Comparison of ENCODE assay signal across 8 cellular contexts in genomic region chr12:53048033-53048779, GRCh38. TPM values are rescaled to one million over a fixed set of nuclear protein-coding genes. Genes with fewer than 3 reads are reported as not detected.
A peak's percentile ranks its signal among the peaks of the same experiment; 100 is the strongest.
DNase-seq lines count a peak whose midpoint lies in the region; ATAC-seq and TF ChIP-seq lines count a peak whose summit lies in the region.

No MANE protein-coding gene starts in this region.

- H3K4me3 ChIP-seq in BLaER1 (peak overlapping the region; percentile 77), cardiac muscle cell (no peak overlapping the region)

- H3K27ac ChIP-seq in BLaER1 = peak overlapping the region; percentile 85
- peak overlapping the region; percentile 97 for H3K27ac ChIP-seq in cardiac muscle cell

- H3K9ac ChIP-seq in BLaER1 = peak overlapping the region; percentile 84

- no peak for ATAC-seq in activated T-helper 17 cell treated with anti-CD3 and anti-CD28 coated beads, Interleukin-2, amount 50 U/mL, for 72 hours (replicated peaks)
- ATAC-seq in GM21529 (IDR thresholded peaks at IDR 0.05; ENCODE audit: unreplicated experiment) (no peak), HG02884 (IDR thresholded peaks at IDR 0.05; ENCODE audit: unreplicated experiment) (no peak), HG03135 (IDR thresholded peaks at IDR 0.05; ENCODE audit: unreplicated experiment) (no peak)

- H3K4me1 Mint-ChIP-seq in activated T-helper 17 cell treated with anti-CD3 and anti-CD28 coated beads, Interleukin-2, amount 50 U/mL, for 72 hours = peaks cover 13% of the 10 kb centered on the region

- H4K20me1 ChIP-seq in BLaER1 = no peaks in the 10 kb centered on the region

- H3K4me3 Mint-ChIP-seq in activated T-helper 17 cell treated with anti-CD3 and anti-CD28 coated beads, Interleukin-2, amount 50 U/mL, for 72 hours = peak overlapping the region; percentile 53

- H3K4me1 ChIP-seq in BLaER1 = peaks cover 44% of the 10 kb centered on the region
- H3K4me1 ChIP-seq in cardiac muscle cell (ENCODE audit: low read depth) = peaks cover 25% of the 10 kb centered on the region

- H3K4me2 ChIP-seq in BLaER1 = peak overlapping the region; percentile 89

- intact Hi-C loops in posterior cingulate gyrus (cut with DNase I) = no loop called here

- TF ChIP-seq CTCF in cardiac muscle cell (IDR thresholded peaks at IDR 0.05; ENCODE audit: low read depth, low read length) = no peak

- DNase-seq in HT-29 (ENCODE audit: low spot score) (peak; percentile 79), cardiac muscle cell (ENCODE audit: low read depth in 1 of 2, low spot score in 1 of 2) (no peak), posterior cingulate gyrus (peak in 8 of 10 donors; percentile 56 to 94 (median 65))

- H3K27me3 ChIP-seq in BLaER1 (no peaks in the 10 kb centered on the region), cardiac muscle cell (no peaks in the 10 kb centered on the region)

- H3K27me3 Mint-ChIP-seq in activated T-helper 17 cell treated with anti-CD3 and anti-CD28 coated beads, Interleukin-2, amount 50 U/mL, for 72 hours = no peaks in the 10 kb centered on the region

- H3K9me3 ChIP-seq in BLaER1 (no peaks in the 10 kb centered on the region), cardiac muscle cell (ENCODE audit: low read depth) (no peaks in the 10 kb centered on the region)

- H3K36me3 ChIP-seq in BLaER1 (peaks cover 5% of the 10 kb centered on the region; the same call in 1 of the 2 replicates), cardiac muscle cell (no peaks in the 10 kb centered on the region)

- H3K9me3 Mint-ChIP-seq in activated T-helper 17 cell treated with anti-CD3 and anti-CD28 coated beads, Interleukin-2, amount 50 U/mL, for 72 hours = no peaks in the 10 kb centered on the region

- no peaks in the 10 kb centered on the region for H3K36me3 Mint-ChIP-seq in activated T-helper 17 cell treated with anti-CD3 and anti-CD28 coated beads, Interleukin-2, amount 50 U/mL, for 72 hours (ENCODE audit: low read depth)

- H3K27ac Mint-ChIP-seq in activated T-helper 17 cell treated with anti-CD3 and anti-CD28 coated beads, Interleukin-2, amount 50 U/mL, for 72 hours = peak overlapping the region; percentile 61

RNA-seq across cellular contexts. Expression of gene TNS2, which starts 1.7 kb away (rescaled TPM):
- 57.7 and 71.9 TPM in 2 replicates for total RNA-seq in HT-29 (2014; rRNA removed; shearing (Covaris generic))
- 1 to 10 TPM in 1 of 2 donors, under 1 TPM in 1; 0.69 to 4.6 TPM for total RNA-seq in activated T-helper 17 cell treated with anti-CD3 and anti-CD28 coated beads, Interleukin-2, amount 50 U/mL, for 72 hours
- 3.9 and 4.5 TPM in 2 replicates for total RNA-seq in cardiac muscle cell
- 2.2 and 5.1 TPM in 2 replicates for polyA plus RNA-seq in cardiac muscle cell

RNA-seq across cellular contexts. Expression of gene SPRYD3, which starts 31.0 kb away (rescaled TPM):
- 27.4 and 29.0 TPM in 2 replicates for total RNA-seq in HT-29 (2014; rRNA removed; shearing (Covaris generic))
- 10 to 100 TPM; 25.4 to 28.8 TPM for total RNA-seq in activated T-helper 17 cell treated with anti-CD3 and anti-CD28 coated beads, Interleukin-2, amount 50 U/mL, for 72 hours
- total RNA-seq in cardiac muscle cell = 14.8 and 15.8 TPM in 2 replicates
- 17.6 and 19.4 TPM in 2 replicates for polyA plus RNA-seq in cardiac muscle cell

RNA-seq across cellular contexts. Expression of gene EIF4B, which starts 42.0 kb away (rescaled TPM):
- total RNA-seq in HT-29 (2014; rRNA removed; shearing (Covaris generic)) = 401 and 417 TPM in 2 replicates
- total RNA-seq in activated T-helper 17 cell treated with anti-CD3 and anti-CD28 coated beads, Interleukin-2, amount 50 U/mL, for 72 hours = 100 to 1,000 TPM; 536 to 964 TPM
- total RNA-seq in cardiac muscle cell = 374 and 722 TPM in 2 replicates
- 50.0 and 81.5 TPM in 2 replicates for polyA plus RNA-seq in cardiac muscle cell

RNA-seq across cellular contexts. Expression of gene IGFBP6, which starts 49.3 kb away (rescaled TPM):
- total RNA-seq in HT-29 (2014; rRNA removed; shearing (Covaris generic)) = 394 and 417 TPM in 2 replicates
- 1 to 10 TPM in 1 of 2 donors, under 1 TPM in 1; 0.45 to 6.0 TPM for total RNA-seq in activated T-helper 17 cell treated with anti-CD3 and anti-CD28 coated beads, Interleukin-2, amount 50 U/mL, for 72 hours
- 58.9 and 105 TPM in 2 replicates for total RNA-seq in cardiac muscle cell
- 75.4 and 109 TPM in 2 replicates for polyA plus RNA-seq in cardiac muscle cell

RNA-seq across cellular contexts. Expression of gene SOAT2, which starts 55.1 kb away (rescaled TPM):
- 0.15 and 0.23 TPM in 2 replicates for total RNA-seq in HT-29 (2014; rRNA removed; shearing (Covaris generic))
- total RNA-seq in activated T-helper 17 cell treated with anti-CD3 and anti-CD28 coated beads, Interleukin-2, amount 50 U/mL, for 72 hours = 1 to 10 TPM in 1 of 2 donors, under 1 TPM in 1; 0.28 to 1.1 TPM
- total RNA-seq in cardiac muscle cell = 0.57 and 1.6 TPM in 2 replicates
- 1.3 and 1.9 TPM in 2 replicates for polyA plus RNA-seq in cardiac muscle cell

Comparison
In these comparisons a context has a peak if more than half of its experiments do, and no peak if none do; other contexts are left out.
1. DNase-seq: peak in HT-29 (single experiment) and posterior cingulate gyrus (8 of 10); none in cardiac muscle cell (0 of 2).
2. RNA of gene TNS2, which starts 1.7 kb away (total RNA-seq): 57.7 to 71.9 TPM in HT-29; 0.69 to 4.6 TPM in activated T-helper 17 cell treated with anti-CD3 and anti-CD28 coated beads, Interleukin-2, amount 50 U/mL, for 72 hours and 3.9 to 4.5 TPM in cardiac muscle cell; every median in the first group is over 10 times any median in the second.